25 cellular contexts compared by ENCODE assay signal in the genomic region with DNA sequence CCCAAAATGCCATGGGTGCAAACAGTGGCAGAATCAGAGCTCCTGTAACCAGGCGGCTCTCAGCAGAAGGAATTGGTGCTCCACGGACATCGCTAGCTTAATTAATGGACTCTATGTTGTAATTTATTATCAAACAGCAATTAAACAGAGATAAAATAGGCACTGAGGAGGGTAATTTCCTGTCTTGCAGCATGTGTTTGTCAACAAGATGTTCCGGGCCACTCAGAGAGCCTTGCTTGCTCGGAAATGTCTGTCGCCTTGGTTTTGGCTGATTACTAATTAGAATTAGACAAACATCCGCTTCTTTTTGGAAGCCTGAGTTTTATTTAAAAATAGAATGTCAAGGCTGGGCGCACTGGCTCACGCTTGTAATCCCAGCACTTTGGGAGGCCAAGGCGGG.
A peak's percentile ranks its signal among the peaks of the same experiment; 100 is the strongest.
DNase-seq lines count a peak whose midpoint lies in the region; ATAC-seq and TF ChIP-seq lines count a peak whose summit lies in the region.
"Had no signal": no experiment of that assay in that cellular context is flagged by ENCODE, and none has a peak within 500 bp of the region (broad histone marks: within the 10 kb centered on the region; RNA-seq: fewer than 3 reads in every experiment).

No MANE protein-coding gene starts in this region.

- H3K36me3 ChIP-seq in GM23338 (ENCODE audit: insufficient read depth) = no peaks in the 10 kb centered on the region
- peaks cover 0 to 7% of the 10 kb centered on the region in 2 donors for H3K36me3 ChIP-seq in neuronal stem cell (replicated peaks in 1 of 2; ENCODE audit: control insufficient read depth in 2 of 2, insufficient read depth in 2 of 2, low read length in 2 of 2)
- H3K36me3 ChIP-seq in aorta (ENCODE audit: control insufficient read depth in 1 of 2, insufficient read depth in 2 of 2, low read length in 1 of 2) = no peaks in the 10 kb centered on the region
- H3K36me3 ChIP-seq: ovary, Peyer's patch, uterus had no signal

- no peak overlapping the region for H2BK5ac ChIP-seq in neuronal stem cell (ENCODE audit: low read length)

- H3K4me2 ChIP-seq in GM23338 (no peak overlapping the region), neuronal stem cell (ENCODE audit: insufficient read depth, low read length, poor library complexity, severe bottlenecking) (peak overlapping the region; percentile 22)

- peaks cover 37% of the 10 kb centered on the region for H3K36me3 Mint-ChIP-seq in GM23338 (ENCODE audit: low read depth)
- H3K36me3 Mint-ChIP-seq: activated CD4-positive, alpha-beta memory T cell treated with anti-CD3 and anti-CD28 coated beads for 36 hours; natural killer cell treated with Interleukin-12 subunit alpha and Interleukin-12 subunit beta and Interleukin-15 and Interleukin-18, amount 100 ng/mL, for 72 hours had no signal

- H2BK120ac ChIP-seq in neuronal stem cell (ENCODE audit: low read depth, low read length) = no peak overlapping the region

- H4K91ac ChIP-seq in neuronal stem cell (ENCODE audit: low read depth, low read length, poor library complexity) = no peak overlapping the region

- H3K18ac ChIP-seq in neuronal stem cell (ENCODE audit: low read length) = no peak overlapping the region

- no peaks in the 10 kb centered on the region for H3K79me2 ChIP-seq in GM23338 (replicated peaks; ENCODE audit: insufficient read depth)

- peaks cover 15% of the 10 kb centered on the region for H3K4me1 ChIP-seq in GM23338 (ENCODE audit: insufficient read depth)
- H3K4me1 ChIP-seq in neuronal stem cell (ENCODE audit: control insufficient read depth in 2 of 2, insufficient read depth in 1 of 2, low read depth in 1 of 2, low read length in 2 of 2) = peaks cover 6 to 7% of the 10 kb centered on the region in 2 donors
- H3K4me1 ChIP-seq in aorta (ENCODE audit: control insufficient read depth in 1 of 2, insufficient read depth in 2 of 2, low read length in 2 of 2) = no peaks in the 10 kb centered on the region
- H3K4me1 ChIP-seq: Peyer's patch, uterus had no signal

- no peaks in the 10 kb centered on the region for H3K9me3 Mint-ChIP-seq in GM23338
- H3K9me3 Mint-ChIP-seq: natural killer cell treated with Interleukin-12 subunit alpha and Interleukin-12 subunit beta and Interleukin-15 and Interleukin-18, amount 100 ng/mL, for 72 hours had no signal

- H2AK5ac ChIP-seq in neuronal stem cell (ENCODE audit: low read depth, low read length) = no peak overlapping the region

- no peak overlapping the region for H3K4ac ChIP-seq in neuronal stem cell (ENCODE audit: low read length)

- WGBS in neuronal stem cell (ENCODE audit: extremely low coverage in 2 of 2, insufficient read length in 2 of 2, insufficient replicate concordance in 1 of 2), 2 donors = no CpG with 5 or more reads among the region's 10 CpGs
- 88 to 93% methylated on average over 10 of the region's 10 CpGs for WGBS in aorta, 2 donors

- H2AFZ ChIP-seq in GM23338 (peak overlapping the region; percentile 64), neuronal stem cell (ENCODE audit: low read length) (peak overlapping the region; percentile 74)

- peaks cover 13% of the 10 kb centered on the region for H3K4me1 Mint-ChIP-seq in GM23338
- H3K4me1 Mint-ChIP-seq: central memory CD8-positive, alpha-beta T cell had no signal

- TF ChIP-seq CTCF in GM23338 (conservative IDR thresholded peaks at IDR 0.05; ENCODE audit: low read depth in 2 of 2) = no peak

- H3F3A ChIP-seq in GM23338 (replicated peaks; ENCODE audit: low read depth) = no peaks in the 10 kb centered on the region

- H2BK12ac ChIP-seq in neuronal stem cell (ENCODE audit: low read length) = no peak overlapping the region

- H2BK15ac ChIP-seq in neuronal stem cell (ENCODE audit: low read length) = no peak overlapping the region

- no peak for DNase-seq in GM23338 (ENCODE audit: low spot score)
- DNase-seq in cerebellum (ENCODE audit: low spot score) = peak; percentile 34
- DNase-seq in left kidney (ENCODE audit: low read depth, low spot score) = peak; percentile 32
- no peak for DNase-seq in neuronal stem cell (ENCODE audit: low spot score)
- no peak for DNase-seq in aorta
- DNase-seq in mesenteric fat pad (ENCODE audit: low spot score) = no peak
- DNase-seq in DMS114 treated with DMSO at 0.1 percent for 48 hours (lab: John Stamatoyannopoulos, UW; ENCODE audit: unreplicated experiment) = no peak
- DNase-seq: activated CD4-positive, alpha-beta memory T cell treated with anti-CD3 and anti-CD28 coated beads for 36 hours; activated CD4-positive, CD25-positive, alpha-beta regulatory T cell treated with anti-CD3 and anti-CD28 coated beads, Interleukin-2, amount 50 U/mL, for 72 hours; activated CD8-positive, alpha-beta memory T cell treated with anti-CD3 and anti-CD28 coated beads, Interleukin-2, amount 50 U/mL, for 4 hours; activated naive CD4-positive, alpha-beta T cell treated with Interleukin-2 at 50 U/mL for 16 hours; islet precursor cell; NCI-H1417 treated with DMSO at 0.1 percent for 48 hours; NCI-H2081 treated with DMSO at 0.1 percent for 48 hours; NCI-H226; ovary; Peyer's patch; SHP77; stimulated activated naive CD4-positive, alpha-beta T cell; T-helper 2 cell; uterus had no signal

- H3K9me3 ChIP-seq in neuronal stem cell (replicated peaks in 1 of 2; ENCODE audit: control insufficient read depth in 2 of 2, insufficient read depth in 1 of 2, low read depth in 1 of 2, low read length in 2 of 2) (no peaks in the 10 kb centered on the region), aorta (ENCODE audit: control insufficient read depth, low read length) (no peaks in the 10 kb centered on the region)
- H3K9me3 ChIP-seq: ovary, Peyer's patch, uterus had no signal

- H3K4me3 ChIP-seq in GM23338 (no peak overlapping the region), neuronal stem cell (ENCODE audit: low read length in 2 of 2) (no peak overlapping the region), aorta (ENCODE audit: low read length in 2 of 2) (no peak overlapping the region)
- H3K4me3 ChIP-seq: ovary, Peyer's patch, skin epidermis, uterus had no signal

- H3K9me2 ChIP-seq in GM23338 (ENCODE audit: insufficient read depth) = no peaks in the 10 kb centered on the region

- no peak overlapping the region for H3K4me3 Mint-ChIP-seq in GM23338
- H3K4me3 Mint-ChIP-seq: activated CD4-positive, alpha-beta memory T cell treated with anti-CD3 and anti-CD28 coated beads for 36 hours; central memory CD8-positive, alpha-beta T cell; natural killer cell treated with Interleukin-12 subunit alpha and Interleukin-12 subunit beta and Interleukin-15 and Interleukin-18, amount 100 ng/mL, for 72 hours had no signal

- H3K9ac ChIP-seq in neuronal stem cell (ENCODE audit: low read depth, low read length, poor library complexity) = no peak overlapping the region

- H3K27me3 Mint-ChIP-seq in GM23338 (ENCODE audit: insufficient read depth, low read depth, poor library complexity) = peaks cover 7% of the 10 kb centered on the region
- H3K27me3 Mint-ChIP-seq: activated CD4-positive, alpha-beta memory T cell treated with anti-CD3 and anti-CD28 coated beads for 36 hours; natural killer cell treated with Interleukin-12 subunit alpha and Interleukin-12 subunit beta and Interleukin-15 and Interleukin-18, amount 100 ng/mL, for 72 hours had no signal

- H3K27me3 ChIP-seq in GM23338 (ENCODE audit: insufficient read depth) (no peaks in the 10 kb centered on the region), neuronal stem cell (ENCODE audit: control insufficient read depth in 3 of 3, insufficient read depth in 3 of 3, low read depth in 1 of 3, low read length in 3 of 3) (peaks cover 0 to 11% (median 0%) of the 10 kb centered on the region in 3 experiments), aorta (ENCODE audit: control insufficient read depth in 1 of 2, insufficient read depth in 2 of 2, low read length in 1 of 2) (no peaks in the 10 kb centered on the region)
- H3K27me3 ChIP-seq: ovary, Peyer's patch, uterus had no signal

- no peaks in the 10 kb centered on the region for H4K20me1 ChIP-seq in GM23338 (replicated peaks; ENCODE audit: insufficient read depth)

- H3K23ac ChIP-seq in neuronal stem cell (ENCODE audit: low read depth, low read length, poor library complexity) = no peak overlapping the region

- H3K27ac ChIP-seq in GM23338 (ENCODE audit: low read depth) (0 out of 2 replicates have a peak overlapping the region, but pooled peaks have one; percentile 33), neuronal stem cell (replicated peaks; ENCODE audit: low read length) (no peak overlapping the region), aorta (ENCODE audit: low read depth in 1 of 2, low read length in 2 of 2) (no peak overlapping the region)
- H3K27ac ChIP-seq: ovary, Peyer's patch, uterus had no signal

- H3K79me1 ChIP-seq in neuronal stem cell (ENCODE audit: low read depth, low read length) = no peaks in the 10 kb centered on the region

- H4K8ac ChIP-seq in neuronal stem cell (ENCODE audit: low read depth, low read length) = no peak overlapping the region

- no peak overlapping the region for H3K14ac ChIP-seq in neuronal stem cell (ENCODE audit: low read length)

- ATAC-seq in GM23338 (no peak), GM19328 (IDR thresholded peaks at IDR 0.05; ENCODE audit: unreplicated experiment) (no peak), aorta (ENCODE audit: low FRiP score) (no peak)

- intact Hi-C loops in aorta (cut with DNase I) = no loop called here

- peak overlapping the region; percentile 73 for H3K27ac Mint-ChIP-seq in GM23338
- H3K27ac Mint-ChIP-seq: activated CD4-positive, alpha-beta memory T cell treated with anti-CD3 and anti-CD28 coated beads for 36 hours; natural killer cell treated with Interleukin-12 subunit alpha and Interleukin-12 subunit beta and Interleukin-15 and Interleukin-18, amount 100 ng/mL, for 72 hours had no signal

TF ChIP-seq in GM23338, 12 proteins besides CTCF, POLR2A, EP300 and RAD21:
- TF ChIP-seq POLR2AphosphoS5 (IDR thresholded peaks at IDR 0.05; ENCODE audit: low read depth) = no peak
- no peak for TF ChIP-seq ZNF331 (CRISPR knock-in tag; IDR thresholded peaks at IDR 0.05; ENCODE audit: low read depth)
- no peak for TF ChIP-seq ZNF114 (CRISPR knock-in tag; IDR thresholded peaks at IDR 0.05)
- TF ChIP-seq CREB1 (CRISPR knock-in tag; IDR thresholded peaks at IDR 0.05; ENCODE audit: low read depth) = no peak

Comparison
In these comparisons a context has a peak if more than half of its experiments do, and no peak if none do; other contexts are left out.
1. DNase-seq: peak in cerebellum (single experiment) and left kidney (single experiment); none in GM23338 (single experiment), neuronal stem cell (single experiment), aorta (0 of 2), mesenteric fat pad (single experiment) and DMS114 treated with DMSO at 0.1 percent for 48 hours (single experiment).